In the genomic region with DNA sequence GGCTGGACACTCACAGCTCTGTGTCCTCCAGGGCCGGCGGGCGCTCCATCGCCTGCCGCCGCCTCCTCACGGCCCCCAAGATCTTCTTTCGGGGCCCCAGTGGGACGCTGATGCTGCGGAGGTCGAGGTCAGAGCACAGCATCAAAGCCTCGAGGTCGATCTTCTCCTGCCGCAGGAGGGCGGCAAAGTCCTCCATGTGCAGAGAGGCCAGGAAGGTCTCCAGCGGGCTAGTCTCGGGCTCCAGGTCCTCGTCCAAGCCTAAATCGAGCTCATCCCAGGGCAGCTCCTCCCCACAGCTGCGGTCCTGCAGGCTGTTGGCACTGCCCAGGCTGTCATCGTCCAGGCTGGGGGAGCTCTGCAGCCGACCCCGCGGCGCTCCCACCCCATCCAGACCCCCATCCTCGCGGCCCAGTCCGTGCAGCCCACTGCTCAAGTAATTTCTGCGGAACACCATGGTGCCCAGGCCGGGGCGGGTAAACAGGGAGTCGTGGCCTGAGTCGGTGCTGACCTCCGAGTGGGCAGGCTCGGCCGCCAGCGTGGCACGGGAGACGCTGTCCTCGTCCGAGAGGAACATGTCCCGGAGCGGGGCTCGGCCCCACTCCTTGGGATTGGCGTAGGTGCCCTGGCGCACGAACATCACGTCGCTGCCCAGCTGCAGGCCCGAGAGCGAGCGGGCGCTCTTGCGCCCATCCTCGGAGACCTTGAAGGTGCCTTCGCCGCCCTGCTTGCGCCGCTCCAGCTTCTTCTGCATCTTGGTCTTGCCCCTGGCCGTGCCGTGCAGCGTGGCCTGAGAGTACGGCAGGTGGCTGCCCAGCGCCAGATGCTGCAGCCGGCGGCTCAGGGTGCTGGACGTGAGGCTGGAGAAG, we compare ENCODE assay signal across 1 cellular context.
A peak's percentile ranks its signal among the peaks of the same experiment; 100 is the strongest.
TF ChIP-seq lines count a peak whose summit lies in the region.

No MANE protein-coding gene starts in this region.

TF ChIP-seq in HepG2, 621 proteins besides CTCF, POLR2A, EP300 and RAD21 (continued from another document and continues in another):
- TF ChIP-seq, protein P1, sequence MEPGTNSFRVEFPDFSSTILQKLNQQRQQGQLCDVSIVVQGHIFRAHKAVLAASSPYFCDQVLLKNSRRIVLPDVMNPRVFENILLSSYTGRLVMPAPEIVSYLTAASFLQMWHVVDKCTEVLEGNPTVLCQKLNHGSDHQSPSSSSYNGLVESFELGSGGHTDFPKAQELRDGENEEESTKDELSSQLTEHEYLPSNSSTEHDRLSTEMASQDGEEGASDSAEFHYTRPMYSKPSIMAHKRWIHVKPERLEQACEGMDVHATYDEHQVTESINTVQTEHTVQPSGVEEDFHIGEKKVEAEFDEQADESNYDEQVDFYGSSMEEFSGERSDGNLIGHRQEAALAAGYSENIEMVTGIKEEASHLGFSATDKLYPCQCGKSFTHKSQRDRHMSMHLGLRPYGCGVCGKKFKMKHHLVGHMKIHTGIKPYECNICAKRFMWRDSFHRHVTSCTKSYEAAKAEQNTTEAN (CRISPR knock-in tag; conservative IDR thresholded peaks at IDR 0.05): no peak
- TF ChIP-seq MED13 (CRISPR knock-in tag; IDR thresholded peaks at IDR 0.05) (no peak), BRD4 (CRISPR knock-in tag; IDR thresholded peaks at IDR 0.05) (no peak), HOXD1 (CRISPR knock-in tag; IDR thresholded peaks at IDR 0.05) (no peak), NRL (CRISPR knock-in tag; IDR thresholded peaks at IDR 0.05; ENCODE audit: borderline replicate concordance) (no peak), FOXC1 (CRISPR knock-in tag; IDR thresholded peaks at IDR 0.05; ENCODE audit: borderline replicate concordance) (no peak), KDM5B (CRISPR knock-in tag; IDR thresholded peaks at IDR 0.05; ENCODE audit: borderline replicate concordance) (peak; percentile 33; the same call in 1 of the 2 replicates), ZNF790 (CRISPR knock-in tag; IDR thresholded peaks at IDR 0.05; ENCODE audit: borderline replicate concordance) (no peak), CHCHD3 (CRISPR knock-in tag; IDR thresholded peaks at IDR 0.05) (no peak), POGZ (CRISPR knock-in tag; IDR thresholded peaks at IDR 0.05) (no peak), ZNF274 (CRISPR knock-in tag; IDR thresholded peaks at IDR 0.05) (peak; percentile 49; the same call in 1 of the 2 replicates), ZNF317 (CRISPR knock-in tag; IDR thresholded peaks at IDR 0.05) (no peak), IKZF1 (IDR thresholded peaks at IDR 0.05) (no peak), ZNF235 (CRISPR knock-in tag; IDR thresholded peaks at IDR 0.05; ENCODE audit: borderline replicate concordance) (peak; percentile 49; the same call in 1 of the 2 replicates), HNRNPLL (IDR thresholded peaks at IDR 0.05; ENCODE audit: low read depth, low read length, poor library complexity, severe bottlenecking) (peak; percentile 46), ZNF143 (CRISPR knock-in tag; IDR thresholded peaks at IDR 0.05) (no peak), NCOA2 (CRISPR knock-in tag; IDR thresholded peaks at IDR 0.05) (no peak), ZNF263 (CRISPR knock-in tag; IDR thresholded peaks at IDR 0.05) (peak; percentile 39; the same call in 1 of the 2 replicates), ZSCAN31 (CRISPR knock-in tag; IDR thresholded peaks at IDR 0.05; ENCODE audit: low read depth) (no peak), BHLHE40 (IDR thresholded peaks at IDR 0.05; ENCODE audit: low read length) (no peak), RFXANK (CRISPR knock-in tag; IDR thresholded peaks at IDR 0.05) (no peak), DNMT1 (CRISPR knock-in tag; IDR thresholded peaks at IDR 0.05) (peak; percentile 72; the same call in 1 of the 2 replicates), XRCC5 (optimal IDR thresholded peaks at IDR 0.05; ENCODE audit: low read length) (peak; percentile 59), ZNF24 (IDR thresholded peaks at IDR 0.05) (no peak), RAD51 (IDR thresholded peaks at IDR 0.05; ENCODE audit: borderline replicate concordance) (no peak)
- TF ChIP-seq, protein P2, sequence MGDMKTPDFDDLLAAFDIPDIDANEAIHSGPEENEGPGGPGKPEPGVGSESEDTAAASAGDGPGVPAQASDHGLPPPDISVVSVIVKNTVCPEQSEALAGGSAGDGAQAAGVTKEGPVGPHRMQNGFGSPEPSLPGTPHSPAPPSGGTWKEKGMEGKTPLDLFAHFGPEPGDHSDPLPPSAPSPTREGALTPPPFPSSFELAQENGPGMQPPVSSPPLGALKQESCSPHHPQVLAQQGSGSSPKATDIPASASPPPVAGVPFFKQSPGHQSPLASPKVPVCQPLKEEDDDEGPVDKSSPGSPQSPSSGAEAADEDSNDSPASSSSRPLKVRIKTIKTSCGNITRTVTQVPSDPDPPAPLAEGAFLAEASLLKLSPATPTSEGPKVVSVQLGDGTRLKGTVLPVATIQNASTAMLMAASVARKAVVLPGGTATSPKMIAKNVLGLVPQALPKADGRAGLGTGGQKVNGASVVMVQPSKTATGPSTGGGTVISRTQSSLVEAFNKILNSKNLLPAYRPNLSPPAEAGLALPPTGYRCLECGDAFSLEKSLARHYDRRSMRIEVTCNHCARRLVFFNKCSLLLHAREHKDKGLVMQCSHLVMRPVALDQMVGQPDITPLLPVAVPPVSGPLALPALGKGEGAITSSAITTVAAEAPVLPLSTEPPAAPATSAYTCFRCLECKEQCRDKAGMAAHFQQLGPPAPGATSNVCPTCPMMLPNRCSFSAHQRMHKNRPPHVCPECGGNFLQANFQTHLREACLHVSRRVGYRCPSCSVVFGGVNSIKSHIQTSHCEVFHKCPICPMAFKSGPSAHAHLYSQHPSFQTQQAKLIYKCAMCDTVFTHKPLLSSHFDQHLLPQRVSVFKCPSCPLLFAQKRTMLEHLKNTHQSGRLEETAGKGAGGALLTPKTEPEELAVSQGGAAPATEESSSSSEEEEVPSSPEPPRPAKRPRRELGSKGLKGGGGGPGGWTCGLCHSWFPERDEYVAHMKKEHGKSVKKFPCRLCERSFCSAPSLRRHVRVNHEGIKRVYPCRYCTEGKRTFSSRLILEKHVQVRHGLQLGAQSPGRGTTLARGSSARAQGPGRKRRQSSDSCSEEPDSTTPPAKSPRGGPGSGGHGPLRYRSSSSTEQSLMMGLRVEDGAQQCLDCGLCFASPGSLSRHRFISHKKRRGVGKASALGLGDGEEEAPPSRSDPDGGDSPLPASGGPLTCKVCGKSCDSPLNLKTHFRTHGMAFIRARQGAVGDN (CRISPR knock-in tag; IDR thresholded peaks at IDR 0.05): peak; percentile 55
- TF ChIP-seq, protein P3, sequence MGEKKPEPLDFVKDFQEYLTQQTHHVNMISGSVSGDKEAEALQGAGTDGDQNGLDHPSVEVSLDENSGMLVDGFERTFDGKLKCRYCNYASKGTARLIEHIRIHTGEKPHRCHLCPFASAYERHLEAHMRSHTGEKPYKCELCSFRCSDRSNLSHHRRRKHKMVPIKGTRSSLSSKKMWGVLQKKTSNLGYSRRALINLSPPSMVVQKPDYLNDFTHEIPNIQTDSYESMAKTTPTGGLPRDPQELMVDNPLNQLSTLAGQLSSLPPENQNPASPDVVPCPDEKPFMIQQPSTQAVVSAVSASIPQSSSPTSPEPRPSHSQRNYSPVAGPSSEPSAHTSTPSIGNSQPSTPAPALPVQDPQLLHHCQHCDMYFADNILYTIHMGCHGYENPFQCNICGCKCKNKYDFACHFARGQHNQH (CRISPR knock-in tag; IDR thresholded peaks at IDR 0.05): no peak
- TF ChIP-seq, protein P4, sequence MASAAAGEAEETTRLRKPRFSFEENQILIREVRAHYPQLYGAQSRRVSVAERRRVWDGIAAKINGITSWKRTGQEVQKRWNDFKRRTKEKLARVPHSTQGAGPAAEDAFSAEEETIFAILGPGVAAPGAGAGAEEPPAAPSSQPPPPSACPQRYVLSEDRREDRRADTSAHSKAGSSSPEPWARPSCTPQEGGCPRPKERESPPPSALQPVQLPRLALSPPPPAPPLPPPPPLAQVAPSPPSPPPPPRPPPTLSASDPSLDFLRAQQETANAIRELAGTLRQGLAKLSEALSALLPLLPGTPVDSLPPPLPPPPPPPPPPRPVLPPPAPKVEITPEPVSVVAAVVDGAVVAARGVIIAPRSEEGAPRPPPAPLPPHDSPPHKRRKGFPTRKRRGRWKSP (CRISPR knock-in tag; IDR thresholded peaks at IDR 0.05): no peak
- TF ChIP-seq, protein P5, sequence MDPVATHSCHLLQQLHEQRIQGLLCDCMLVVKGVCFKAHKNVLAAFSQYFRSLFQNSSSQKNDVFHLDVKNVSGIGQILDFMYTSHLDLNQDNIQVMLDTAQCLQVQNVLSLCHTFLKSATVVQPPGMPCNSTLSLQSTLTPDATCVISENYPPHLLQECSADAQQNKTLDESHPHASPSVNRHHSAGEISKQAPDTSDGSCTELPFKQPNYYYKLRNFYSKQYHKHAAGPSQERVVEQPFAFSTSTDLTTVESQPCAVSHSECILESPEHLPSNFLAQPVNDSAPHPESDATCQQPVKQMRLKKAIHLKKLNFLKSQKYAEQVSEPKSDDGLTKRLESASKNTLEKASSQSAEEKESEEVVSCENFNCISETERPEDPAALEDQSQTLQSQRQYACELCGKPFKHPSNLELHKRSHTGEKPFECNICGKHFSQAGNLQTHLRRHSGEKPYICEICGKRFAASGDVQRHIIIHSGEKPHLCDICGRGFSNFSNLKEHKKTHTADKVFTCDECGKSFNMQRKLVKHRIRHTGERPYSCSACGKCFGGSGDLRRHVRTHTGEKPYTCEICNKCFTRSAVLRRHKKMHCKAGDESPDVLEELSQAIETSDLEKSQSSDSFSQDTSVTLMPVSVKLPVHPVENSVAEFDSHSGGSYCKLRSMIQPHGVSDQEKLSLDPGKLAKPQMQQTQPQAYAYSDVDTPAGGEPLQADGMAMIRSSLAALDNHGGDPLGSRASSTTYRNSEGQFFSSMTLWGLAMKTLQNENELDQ (CRISPR knock-in tag; IDR thresholded peaks at IDR 0.05; ENCODE audit: borderline replicate concordance): no peak
- TF ChIP-seq, protein P6, sequence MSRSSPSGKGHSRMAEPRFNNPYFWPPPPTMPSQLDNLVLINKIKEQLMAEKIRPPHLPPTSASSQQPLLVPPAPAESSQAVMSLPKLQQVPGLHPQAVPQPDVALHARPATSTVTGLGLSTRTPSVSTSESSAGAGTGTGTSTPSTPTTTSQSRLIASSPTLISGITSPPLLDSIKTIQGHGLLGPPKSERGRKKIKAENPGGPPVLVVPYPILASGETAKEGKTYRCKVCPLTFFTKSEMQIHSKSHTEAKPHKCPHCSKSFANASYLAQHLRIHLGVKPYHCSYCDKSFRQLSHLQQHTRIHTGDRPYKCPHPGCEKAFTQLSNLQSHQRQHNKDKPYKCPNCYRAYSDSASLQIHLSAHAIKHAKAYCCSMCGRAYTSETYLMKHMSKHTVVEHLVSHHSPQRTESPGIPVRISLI (CRISPR knock-in tag; IDR thresholded peaks at IDR 0.05; ENCODE audit: borderline replicate concordance): no peak
- TF ChIP-seq, protein P7, sequence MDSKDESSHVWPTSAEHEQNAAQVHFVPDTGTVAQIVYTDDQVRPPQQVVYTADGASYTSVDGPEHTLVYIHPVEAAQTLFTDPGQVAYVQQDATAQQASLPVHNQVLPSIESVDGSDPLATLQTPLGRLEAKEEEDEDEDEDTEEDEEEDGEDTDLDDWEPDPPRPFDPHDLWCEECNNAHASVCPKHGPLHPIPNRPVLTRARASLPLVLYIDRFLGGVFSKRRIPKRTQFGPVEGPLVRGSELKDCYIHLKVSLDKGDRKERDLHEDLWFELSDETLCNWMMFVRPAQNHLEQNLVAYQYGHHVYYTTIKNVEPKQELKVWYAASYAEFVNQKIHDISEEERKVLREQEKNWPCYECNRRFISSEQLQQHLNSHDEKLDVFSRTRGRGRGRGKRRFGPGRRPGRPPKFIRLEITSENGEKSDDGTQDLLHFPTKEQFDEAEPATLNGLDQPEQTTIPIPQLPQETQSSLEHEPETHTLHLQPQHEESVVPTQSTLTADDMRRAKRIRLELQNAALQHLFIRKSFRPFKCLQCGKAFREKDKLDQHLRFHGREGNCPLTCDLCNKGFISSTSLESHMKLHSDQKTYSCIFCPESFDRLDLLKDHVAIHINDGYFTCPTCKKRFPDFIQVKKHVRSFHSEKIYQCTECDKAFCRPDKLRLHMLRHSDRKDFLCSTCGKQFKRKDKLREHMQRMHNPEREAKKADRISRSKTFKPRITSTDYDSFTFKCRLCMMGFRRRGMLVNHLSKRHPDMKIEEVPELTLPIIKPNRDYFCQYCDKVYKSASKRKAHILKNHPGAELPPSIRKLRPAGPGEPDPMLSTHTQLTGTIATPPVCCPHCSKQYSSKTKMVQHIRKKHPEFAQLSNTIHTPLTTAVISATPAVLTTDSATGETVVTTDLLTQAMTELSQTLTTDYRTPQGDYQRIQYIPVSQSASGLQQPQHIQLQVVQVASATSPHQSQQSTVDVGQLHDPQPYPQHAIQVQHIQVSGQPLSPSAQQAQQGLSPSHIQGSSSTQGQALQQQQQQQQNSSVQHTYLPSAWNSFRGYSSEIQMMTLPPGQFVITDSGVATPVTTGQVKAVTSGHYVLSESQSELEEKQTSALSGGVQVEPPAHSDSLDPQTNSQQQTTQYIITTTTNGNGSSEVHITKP (CRISPR knock-in tag; IDR thresholded peaks at IDR 0.05; ENCODE audit: low read depth): no peak
- TF ChIP-seq, protein P8, sequence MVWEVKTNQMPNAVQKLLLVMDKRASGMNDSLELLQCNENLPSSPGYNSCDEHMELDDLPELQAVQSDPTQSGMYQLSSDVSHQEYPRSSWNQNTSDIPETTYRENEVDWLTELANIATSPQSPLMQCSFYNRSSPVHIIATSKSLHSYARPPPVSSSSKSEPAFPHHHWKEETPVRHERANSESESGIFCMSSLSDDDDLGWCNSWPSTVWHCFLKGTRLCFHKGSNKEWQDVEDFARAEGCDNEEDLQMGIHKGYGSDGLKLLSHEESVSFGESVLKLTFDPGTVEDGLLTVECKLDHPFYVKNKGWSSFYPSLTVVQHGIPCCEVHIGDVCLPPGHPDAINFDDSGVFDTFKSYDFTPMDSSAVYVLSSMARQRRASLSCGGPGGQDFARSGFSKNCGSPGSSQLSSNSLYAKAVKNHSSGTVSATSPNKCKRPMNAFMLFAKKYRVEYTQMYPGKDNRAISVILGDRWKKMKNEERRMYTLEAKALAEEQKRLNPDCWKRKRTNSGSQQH (CRISPR knock-in tag; IDR thresholded peaks at IDR 0.05; ENCODE audit: low read depth): 0 out of 2 replicates have a peak, but pooled peaks have one; percentile 39
- TF ChIP-seq, protein P9, sequence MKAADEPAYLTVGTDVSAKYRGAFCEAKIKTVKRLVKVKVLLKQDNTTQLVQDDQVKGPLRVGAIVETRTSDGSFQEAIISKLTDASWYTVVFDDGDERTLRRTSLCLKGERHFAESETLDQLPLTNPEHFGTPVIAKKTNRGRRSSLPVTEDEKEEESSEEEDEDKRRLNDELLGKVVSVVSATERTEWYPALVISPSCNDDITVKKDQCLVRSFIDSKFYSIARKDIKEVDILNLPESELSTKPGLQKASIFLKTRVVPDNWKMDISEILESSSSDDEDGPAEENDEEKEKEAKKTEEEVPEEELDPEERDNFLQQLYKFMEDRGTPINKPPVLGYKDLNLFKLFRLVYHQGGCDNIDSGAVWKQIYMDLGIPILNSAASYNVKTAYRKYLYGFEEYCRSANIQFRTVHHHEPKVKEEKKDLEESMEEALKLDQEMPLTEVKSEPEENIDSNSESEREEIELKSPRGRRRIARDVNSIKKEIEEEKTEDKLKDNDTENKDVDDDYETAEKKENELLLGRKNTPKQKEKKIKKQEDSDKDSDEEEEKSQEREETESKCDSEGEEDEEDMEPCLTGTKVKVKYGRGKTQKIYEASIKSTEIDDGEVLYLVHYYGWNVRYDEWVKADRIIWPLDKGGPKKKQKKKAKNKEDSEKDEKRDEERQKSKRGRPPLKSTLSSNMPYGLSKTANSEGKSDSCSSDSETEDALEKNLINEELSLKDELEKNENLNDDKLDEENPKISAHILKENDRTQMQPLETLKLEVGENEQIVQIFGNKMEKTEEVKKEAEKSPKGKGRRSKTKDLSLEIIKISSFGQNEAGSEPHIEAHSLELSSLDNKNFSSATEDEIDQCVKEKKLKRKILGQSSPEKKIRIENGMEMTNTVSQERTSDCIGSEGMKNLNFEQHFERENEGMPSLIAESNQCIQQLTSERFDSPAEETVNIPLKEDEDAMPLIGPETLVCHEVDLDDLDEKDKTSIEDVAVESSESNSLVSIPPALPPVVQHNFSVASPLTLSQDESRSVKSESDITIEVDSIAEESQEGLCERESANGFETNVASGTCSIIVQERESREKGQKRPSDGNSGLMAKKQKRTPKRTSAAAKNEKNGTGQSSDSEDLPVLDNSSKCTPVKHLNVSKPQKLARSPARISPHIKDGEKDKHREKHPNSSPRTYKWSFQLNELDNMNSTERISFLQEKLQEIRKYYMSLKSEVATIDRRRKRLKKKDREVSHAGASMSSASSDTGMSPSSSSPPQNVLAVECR (CRISPR knock-in tag; IDR thresholded peaks at IDR 0.05; ENCODE audit: borderline replicate concordance): no peak
